ENCODE assay signal across 11 cellular contexts in the genomic region with DNA sequence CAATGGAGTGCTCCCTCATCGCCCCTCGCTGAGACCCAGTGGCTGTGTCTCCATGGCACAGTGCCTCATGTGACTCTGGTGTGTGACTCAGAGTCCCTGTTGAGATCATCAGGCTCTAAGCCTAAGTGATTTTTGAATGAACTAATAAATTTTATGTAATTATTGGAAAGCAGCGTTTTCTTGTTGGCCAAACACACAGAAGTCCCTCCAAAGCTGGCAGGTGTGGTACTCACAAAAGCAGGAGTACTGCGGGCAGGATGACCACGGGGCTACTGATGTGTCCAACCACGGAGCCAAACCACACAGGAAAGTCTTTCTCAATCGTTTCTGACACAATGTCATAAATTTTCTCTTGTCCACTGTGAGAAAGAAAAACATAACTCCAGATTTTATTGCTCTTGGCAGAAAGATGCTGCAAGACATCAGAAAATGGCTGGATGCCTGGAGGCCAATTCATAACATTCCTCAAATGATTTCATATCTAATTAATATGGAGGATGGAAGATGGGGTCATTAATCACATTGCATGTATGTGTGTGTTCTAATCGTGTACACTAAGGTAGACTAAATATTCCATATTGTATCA. TPM values are rescaled to one million over a fixed set of nuclear protein-coding genes. Genes with fewer than 3 reads are reported as not detected.
DNase-seq lines count a peak whose midpoint lies in the region; ATAC-seq and TF ChIP-seq lines count a peak whose summit lies in the region.
"Had no signal": no experiment of that assay in that cellular context is flagged by ENCODE, and none has a peak within 500 bp of the region (broad histone marks: within the 10 kb centered on the region; RNA-seq: fewer than 3 reads in every experiment).

No MANE protein-coding gene starts in this region.

- CTCF ChIA-PET in activated CD8-positive, alpha-beta T cell treated with anti-CD3 and anti-CD28 coated beads, Interleukin-2, amount 10 ng/mL, durations not matched to agents 7 days and 5 days (lab: Charles Lee) = interaction anchor here (0.9 to 6.1 kb wide), 2 partner anchors 19 to 71 kb away, joined by 3 to 73 read pairs; no protein-coding TSS in a partner anchor
- CTCF ChIA-PET in activated CD8-positive, alpha-beta T cell treated with anti-CD3 and anti-CD28 coated beads for 36 hours (lab: Charles Lee) = interaction anchor here (1.1 to 8.7 kb wide), 5 partner anchors 23 to 73 kb away, joined by 3 to 50 read pairs (median 7); no protein-coding TSS in a partner anchor

- H3K27me3 Mint-ChIP-seq in activated CD8-positive, alpha-beta T cell treated with anti-CD3 and anti-CD28 coated beads, Interleukin-2, amount 10 ng/mL, durations not matched to agents 7 days and 5 days (ENCODE audit: low read depth) = peaks cover 5% of the 10 kb centered on the region
- no peaks in the 10 kb centered on the region for H3K27me3 Mint-ChIP-seq in activated CD8-positive, alpha-beta T cell treated with anti-CD3 and anti-CD28 coated beads for 36 hours
- no peaks in the 10 kb centered on the region for H3K27me3 Mint-ChIP-seq in endodermal cell (ENCODE audit: insufficient read depth)

- TF ChIP-seq CTCF in activated CD8-positive, alpha-beta T cell treated with anti-CD3 and anti-CD28 coated beads for 36 hours (IDR thresholded peaks at IDR 0.05) = no peak
- TF ChIP-seq CTCF in left lung (IDR thresholded peaks at IDR 0.05) = no peak
- TF ChIP-seq CTCF in vagina (IDR thresholded peaks at IDR 0.05) = no peak
- no peak for TF ChIP-seq CTCF in endodermal cell (conservative IDR thresholded peaks at IDR 0.05)

- 89 to 95% methylated on average over 7 to 8 of the region's 8 CpGs for whole genome bisulfite sequencing in endodermal cell (ENCODE audit: insufficient coverage in 1 of 2, insufficient read length in 1 of 2), 2 experiments

- H3K9ac ChIP-seq in endodermal cell (ENCODE audit: extremely low read depth, low read length, poor library complexity, severe bottlenecking) = no peak overlapping the region

- H3K4me1 Mint-ChIP-seq in activated CD8-positive, alpha-beta T cell treated with anti-CD3 and anti-CD28 coated beads, Interleukin-2, amount 10 ng/mL, durations not matched to agents 7 days and 5 days (ENCODE audit: low read depth) = peaks cover 11% of the 10 kb centered on the region
- H3K4me1 Mint-ChIP-seq in activated CD8-positive, alpha-beta T cell treated with anti-CD3 and anti-CD28 coated beads for 36 hours (ENCODE audit: low read depth) = peaks cover 3% of the 10 kb centered on the region
- peaks cover 10% of the 10 kb centered on the region for H3K4me1 Mint-ChIP-seq in endodermal cell

- no peaks in the 10 kb centered on the region for H3K9me3 Mint-ChIP-seq in activated CD8-positive, alpha-beta T cell treated with anti-CD3 and anti-CD28 coated beads, Interleukin-2, amount 10 ng/mL, durations not matched to agents 7 days and 5 days (ENCODE audit: insufficient read depth)
- H3K9me3 Mint-ChIP-seq in activated CD8-positive, alpha-beta T cell treated with anti-CD3 and anti-CD28 coated beads for 36 hours = no peaks in the 10 kb centered on the region
- H3K9me3 Mint-ChIP-seq in endodermal cell = no peaks in the 10 kb centered on the region
- H3K9me3 Mint-ChIP-seq: naive B cell had no signal

- DNase-seq in activated CD8-positive, alpha-beta T cell treated with anti-CD3 and anti-CD28 coated beads, Interleukin-2, amount 10 ng/mL, durations not matched to agents 7 days and 5 days = peak; percentile 10
- no peak for DNase-seq in activated CD8-positive, alpha-beta T cell treated with anti-CD3 and anti-CD28 coated beads for 36 hours
- DNase-seq in brain pericyte (ENCODE audit: low read depth, low spot score) (peak; percentile 36), left lung (no peak), vagina (ENCODE audit: extremely low spot score in 2 of 2) (peak in 1 of 2 donors; percentile 89), endodermal cell (no peak), NCI-H2227 treated with DMSO at 0.1 percent for 48 hours (lab: John Stamatoyannopoulos, UW) (no peak)
- DNase-seq: activated CD4-positive, alpha-beta T cell treated with anti-CD3 and anti-CD28 coated beads, Interleukin-2, amount 50 U/mL, for 1 hour; naive B cell; stimulated activated CD8-positive, alpha-beta memory T cell treated with anti-CD3 and anti-CD28 coated beads, Interleukin-4, amount 100 ng/mL, for 48 hours had no signal

- H3K4me3 ChIP-seq in left lung (no peak overlapping the region), vagina (no peak overlapping the region), endodermal cell (ENCODE audit: low read length) (no peak overlapping the region)

- intact Hi-C loops in activated CD8-positive, alpha-beta T cell treated with anti-CD3 and anti-CD28 coated beads for 36 hours (cut with micrococcal nuclease) = no loop called here
- intact Hi-C loops in left lung (cut with DNase I) = loop anchor here in 1 of 2 donors (5.0 kb wide), 1 partner anchor 61 kb away; no protein-coding TSS in a partner anchor
- intact Hi-C loops in vagina (cut with DNase I) = no loop called here

- no peak overlapping the region for H3K27ac Mint-ChIP-seq in activated CD8-positive, alpha-beta T cell treated with anti-CD3 and anti-CD28 coated beads, Interleukin-2, amount 10 ng/mL, durations not matched to agents 7 days and 5 days
- no peak overlapping the region for H3K27ac Mint-ChIP-seq in activated CD8-positive, alpha-beta T cell treated with anti-CD3 and anti-CD28 coated beads for 36 hours
- no peak overlapping the region for H3K27ac Mint-ChIP-seq in endodermal cell

- H3K36me3 ChIP-seq in left lung (no peaks in the 10 kb centered on the region), vagina (no peaks in the 10 kb centered on the region), endodermal cell (ENCODE audit: control insufficient read depth, insufficient read depth, low read length) (no peaks in the 10 kb centered on the region)

- no peaks in the 10 kb centered on the region for H3K9me3 ChIP-seq in left lung
- no peaks in the 10 kb centered on the region for H3K9me3 ChIP-seq in vagina
- H3K9me3 ChIP-seq in endodermal cell (ENCODE audit: control insufficient read depth, low read length) = no peaks in the 10 kb centered on the region

- POLR2A ChIA-PET in activated CD8-positive, alpha-beta T cell treated with anti-CD3 and anti-CD28 coated beads, Interleukin-2, amount 10 ng/mL, durations not matched to agents 7 days and 5 days (lab: Charles Lee) = no interaction called here
- POLR2A ChIA-PET in activated CD8-positive, alpha-beta T cell treated with anti-CD3 and anti-CD28 coated beads for 36 hours (lab: Charles Lee) = no interaction called here

- H3K27ac ChIP-seq in left lung (peak overlapping the region in 1 of 2 donors; percentile 36), vagina (peak overlapping the region; percentile 51), endodermal cell (ENCODE audit: low read depth, low read length) (no peak overlapping the region)

- peaks cover 9 to 11% of the 10 kb centered on the region in 2 donors for H3K4me1 ChIP-seq in left lung
- H3K4me1 ChIP-seq in vagina = peaks cover 27% of the 10 kb centered on the region
- no peaks in the 10 kb centered on the region for H3K4me1 ChIP-seq in endodermal cell (ENCODE audit: control insufficient read depth, insufficient read depth, low read length)

- TF ChIP-seq POLR2A in vagina (IDR thresholded peaks at IDR 0.05) = no peak

- H3K4me3 Mint-ChIP-seq in activated CD8-positive, alpha-beta T cell treated with anti-CD3 and anti-CD28 coated beads, Interleukin-2, amount 10 ng/mL, durations not matched to agents 7 days and 5 days = no peak overlapping the region
- H3K4me3 Mint-ChIP-seq in activated CD8-positive, alpha-beta T cell treated with anti-CD3 and anti-CD28 coated beads for 36 hours = no peak overlapping the region
- H3K4me3 Mint-ChIP-seq in endodermal cell = no peak overlapping the region
- H3K4me3 Mint-ChIP-seq: naive B cell had no signal

- H3K27me3 ChIP-seq in left lung = no peaks in the 10 kb centered on the region
- no peaks in the 10 kb centered on the region for H3K27me3 ChIP-seq in vagina
- no peaks in the 10 kb centered on the region for H3K27me3 ChIP-seq in endodermal cell (ENCODE audit: control insufficient read depth, insufficient read depth, low read length, poor library complexity, severe bottlenecking)

- no peak for ATAC-seq in activated CD8-positive, alpha-beta T cell treated with anti-CD3 and anti-CD28 coated beads, Interleukin-2, amount 10 ng/mL, durations not matched to agents 7 days and 5 days
- ATAC-seq in activated CD8-positive, alpha-beta T cell treated with anti-CD3 and anti-CD28 coated beads for 36 hours = no peak
- peak; percentile 60 for ATAC-seq in left lung
- no peak for ATAC-seq in HG02798 (IDR thresholded peaks at IDR 0.05; ENCODE audit: poor library complexity, unreplicated experiment)

- H3K36me3 Mint-ChIP-seq in activated CD8-positive, alpha-beta T cell treated with anti-CD3 and anti-CD28 coated beads, Interleukin-2, amount 10 ng/mL, durations not matched to agents 7 days and 5 days (ENCODE audit: low read depth) = no peaks in the 10 kb centered on the region
- H3K36me3 Mint-ChIP-seq in activated CD8-positive, alpha-beta T cell treated with anti-CD3 and anti-CD28 coated beads for 36 hours (ENCODE audit: low read depth) = no peaks in the 10 kb centered on the region
- no peaks in the 10 kb centered on the region for H3K36me3 Mint-ChIP-seq in endodermal cell (ENCODE audit: low read depth)
- H3K36me3 Mint-ChIP-seq: naive B cell had no signal

RNA-seq across cellular contexts. Expression of a gene that starts 14.6 kb away (rescaled TPM):
- 1 to 10 TPM; 4.9 to 5.3 TPM for total RNA-seq in activated CD8-positive, alpha-beta T cell treated with anti-CD3 and anti-CD28 coated beads, Interleukin-2, amount 10 ng/mL, durations not matched to agents 7 days and 5 days
- total RNA-seq in activated CD8-positive, alpha-beta T cell treated with anti-CD3 and anti-CD28 coated beads for 36 hours = 1 to 10 TPM; 6.7 to 6.9 TPM
- total RNA-seq in left lung (1 to 10 TPM; 5.2 to 6.0 TPM), vagina (28.0 TPM), endodermal cell (1 to 10 TPM; 2.0 to 5.4 TPM)
- polyA plus RNA-seq in endodermal cell (2013, experiment 1 of 2) = 5.0 TPM
- 5.5 TPM for polyA plus RNA-seq in endodermal cell (2013, experiment 2 of 2)

RNA-seq across cellular contexts. Expression of a gene that starts 35.5 kb away (rescaled TPM):
- total RNA-seq in activated CD8-positive, alpha-beta T cell treated with anti-CD3 and anti-CD28 coated beads, Interleukin-2, amount 10 ng/mL, durations not matched to agents 7 days and 5 days = not detected
- total RNA-seq in activated CD8-positive, alpha-beta T cell treated with anti-CD3 and anti-CD28 coated beads for 36 hours = not detected
- total RNA-seq in left lung (not detected), vagina (2.7 TPM), endodermal cell (not detected)
- polyA plus RNA-seq in endodermal cell (2013, experiment 1 of 2) = 0.07 TPM
- polyA plus RNA-seq in endodermal cell (2013, experiment 2 of 2) = 0.12 TPM

Comparison
In these comparisons a context has a peak if more than half of its experiments do, and no peak if none do; other contexts are left out.
1. DNase-seq: peak in activated CD8-positive, alpha-beta T cell treated with anti-CD3 and anti-CD28 coated beads, Interleukin-2, amount 10 ng/mL, durations not matched to agents 7 days and 5 days (single experiment) and brain pericyte (single experiment); none in activated CD8-positive, alpha-beta T cell treated with anti-CD3 and anti-CD28 coated beads for 36 hours (single experiment), left lung (0 of 2), endodermal cell (single experiment) and NCI-H2227 treated with DMSO at 0.1 percent for 48 hours (single experiment).